Comparison of ENCODE assay signal across 13 cellular contexts in genomic region chr2:238897122-238897880, GRCh38. TPM values are rescaled to one million over a fixed set of nuclear protein-coding genes. Genes with fewer than 3 reads are reported as not detected.
DNase-seq lines count a peak whose midpoint lies in the region; ATAC-seq and TF ChIP-seq lines count a peak whose summit lies in the region.
"Had no signal": no experiment of that assay in that cellular context is flagged by ENCODE, and none has a peak within 500 bp of the region (broad histone marks: within the 10 kb centered on the region; RNA-seq: fewer than 3 reads in every experiment).

No MANE protein-coding gene starts in this region.

- H3K4me3 Mint-ChIP-seq in MCF 10A (ENCODE audit: unreplicated experiment), result no peak overlapping the region

- peaks cover 10% of the 10 kb centered on the region for H3K79me2 ChIP-seq in mammary epithelial cell (ENCODE audit: insufficient read depth, low read length)

- H3K27me3 ChIP-seq in mammary epithelial cell (ENCODE audit: insufficient read depth, low read length) (no peaks in the 10 kb centered on the region), right lobe of liver (no peaks in the 10 kb centered on the region), prostate gland (replicated peaks; ENCODE audit: insufficient read depth) (no peaks in the 10 kb centered on the region), vagina (no peaks in the 10 kb centered on the region), thyroid gland (no peaks in the 10 kb centered on the region)

- H3K4me1 ChIP-seq in mammary epithelial cell (ENCODE audit: insufficient read depth, low read length) (no peaks in the 10 kb centered on the region), right lobe of liver (no peaks in the 10 kb centered on the region), prostate gland (replicated peaks) (peaks cover 7% of the 10 kb centered on the region), vagina (peaks cover 78% of the 10 kb centered on the region), thyroid gland (no peaks in the 10 kb centered on the region)
- H3K4me1 ChIP-seq: HAP-1 had no signal

- in situ Hi-C loops in mammary epithelial cell (cut with MboI; ENCODE audit: low sequenced_read_pairs in 2 of 2), result no loop called here

- TF ChIP-seq POLR2A in right lobe of liver (IDR thresholded peaks at IDR 0.05) (no peak), prostate gland (IDR thresholded peaks at IDR 0.05) (no peak), vagina (IDR thresholded peaks at IDR 0.05) (no peak), thyroid gland (IDR thresholded peaks at IDR 0.05) (no peak)

- no peaks in the 10 kb centered on the region for H3K9me3 ChIP-seq in mammary epithelial cell (replicated peaks; ENCODE audit: insufficient read depth, low read length)
- no peaks in the 10 kb centered on the region for H3K9me3 ChIP-seq in right lobe of liver
- H3K9me3 ChIP-seq in prostate gland, result no peaks in the 10 kb centered on the region
- H3K9me3 ChIP-seq in vagina, result no peaks in the 10 kb centered on the region
- no peaks in the 10 kb centered on the region for H3K9me3 ChIP-seq in thyroid gland
- H3K9me3 ChIP-seq: HAP-1 had no signal

- H3K27ac Mint-ChIP-seq in MCF 10A (ENCODE audit: low read depth, unreplicated experiment), result peak overlapping the region; percentile 65

- H4K20me1 ChIP-seq in mammary epithelial cell (ENCODE audit: insufficient read depth, low read length), result no peaks in the 10 kb centered on the region

- WGBS in mammary epithelial cell (ENCODE audit: low coverage, missing lambda C conversion rate), result 93% methylated on average over 14 of the region's 19 CpGs
- WGBS in right lobe of liver (ENCODE audit: insufficient coverage, low coverage, low lambda C conversion rate, missing lambda C conversion rate), result 58% methylated on average over 9 of the region's 19 CpGs
- 86% methylated on average over 19 of the region's 19 CpGs for WGBS in prostate gland
- WGBS in thyroid gland, 2 donors, result 79 to 85% methylated on average over 13 to 17 of the region's 19 CpGs

- CTCF ChIA-PET in MCF 10A (lab: Yijun Ruan, JAX), result interaction anchor here (0.6 kb wide), 2 partner anchors 8 to 95 kb away, joined by 3 to 4 read pairs; no protein-coding TSS in a partner anchor
- CTCF ChIA-PET in mammary epithelial cell (lab: Charles Lee; ENCODE audit: low non-redundant PET), result interaction anchor here (0.6 kb wide), 1 partner anchor 1474 kb away, joined by 7 read pairs; no protein-coding TSS in a partner anchor

- BruUV-seq in MCF 10A (replicated peaks; lab: Mats Ljungman, UMichigan) (no TSS peak), mammary epithelial cell (replicated peaks; lab: Mats Ljungman, UMichigan) (no TSS peak)

- dilution Hi-C loops in mammary epithelial cell (cut with HindIII; ENCODE audit: low sequenced_read_pairs), result loop anchor here (5.0 kb wide), 1 partner anchor 85 kb away; no protein-coding TSS in a partner anchor

- H3K36me3 ChIP-seq in mammary epithelial cell (ENCODE audit: insufficient read depth, low read length) (no peaks in the 10 kb centered on the region), right lobe of liver (no peaks in the 10 kb centered on the region), prostate gland (no peaks in the 10 kb centered on the region), vagina (no peaks in the 10 kb centered on the region), thyroid gland (no peaks in the 10 kb centered on the region)
- H3K36me3 ChIP-seq: HAP-1 had no signal

- TF ChIP-seq CTCF in MCF 10A (IDR thresholded peaks at IDR 0.05; ENCODE audit: unreplicated experiment) (no peak), mammary epithelial cell (conservative IDR thresholded peaks at IDR 0.05 in 1 of 2, IDR thresholded peaks at IDR 0.05 in 1 of 2; ENCODE audit: extremely low read depth in 1 of 2, insufficient read depth in 1 of 2, low read depth in 1 of 2, low read length in 2 of 2) (no peak), right lobe of liver (IDR thresholded peaks at IDR 0.05) (no peak), prostate gland (IDR thresholded peaks at IDR 0.05) (no peak), vagina (IDR thresholded peaks at IDR 0.05) (no peak), thyroid gland (IDR thresholded peaks at IDR 0.05) (no peak)

- H2AFZ ChIP-seq in mammary epithelial cell (ENCODE audit: low read depth, low read length), result no peak overlapping the region

- intact Hi-C loops in MCF 10A (cut with micrococcal nuclease), result no loop called here
- intact Hi-C loops in mammary epithelial cell (cut with micrococcal nuclease), result no loop called here
- intact Hi-C loops in right lobe of liver (cut with DNase I), result no loop called here
- intact Hi-C loops in prostate gland (cut with DNase I), result no loop called here
- intact Hi-C loops in vagina (cut with DNase I), result no loop called here
- intact Hi-C loops in thyroid gland (cut with DNase I), result no loop called here

- H3K9ac ChIP-seq in mammary epithelial cell (ENCODE audit: insufficient read depth, low read length), result no peak overlapping the region

- no peaks in the 10 kb centered on the region for H3K27me3 Mint-ChIP-seq in MCF 10A (ENCODE audit: insufficient read depth, unreplicated experiment)

- H3K4me1 Mint-ChIP-seq in MCF 10A (ENCODE audit: insufficient read depth, unreplicated experiment), result peaks cover 22% of the 10 kb centered on the region

- H3K4me2 ChIP-seq in mammary epithelial cell (ENCODE audit: insufficient read depth, low read depth, low read length), result no peak overlapping the region

- no peak for ATAC-seq in right lobe of liver

- no peaks in the 10 kb centered on the region for H3K9me3 Mint-ChIP-seq in MCF 10A (ENCODE audit: unreplicated experiment)

- POLR2A ChIA-PET in MCF 10A (lab: Yijun Ruan, JAX), result no interaction called here

- H3K4me3 ChIP-seq in mammary epithelial cell (replicated peaks in 1 of 3; ENCODE audit: insufficient read depth in 1 of 3, low read depth in 2 of 3, low read length in 3 of 3), result no peak overlapping the region
- no peak overlapping the region for H3K4me3 ChIP-seq in right lobe of liver
- no peak overlapping the region for H3K4me3 ChIP-seq in prostate gland
- H3K4me3 ChIP-seq in vagina, result no peak overlapping the region
- no peak overlapping the region for H3K4me3 ChIP-seq in thyroid gland (replicated peaks in 1 of 3)
- H3K4me3 ChIP-seq: HAP-1 had no signal

- H3K36me3 Mint-ChIP-seq in MCF 10A (ENCODE audit: insufficient read depth, unreplicated experiment), result peaks cover 17% of the 10 kb centered on the region

- H3K27ac ChIP-seq in mammary epithelial cell (ENCODE audit: insufficient read depth, low read depth, low read length) (no peak overlapping the region), right lobe of liver (no peak overlapping the region), prostate gland (peak overlapping the region; percentile 46 to 51), vagina (peak overlapping the region; percentile 87), thyroid gland (no peak overlapping the region)
- H3K27ac ChIP-seq: 22Rv1, C4-2B had no signal

- DNase-seq in MCF 10A (ENCODE audit: unreplicated experiment) (no peak), mammary epithelial cell (no peak), right lobe of liver (peak in 2 of 3 donors; percentile 39 to 42), prostate gland (ENCODE audit: low spot score) (no peak), vagina (ENCODE audit: extremely low spot score in 2 of 2) (no peak), H4 (ENCODE audit: low spot score) (no peak), thyroid gland (no peak), germinal center (ENCODE audit: low spot score) (no peak)
- DNase-seq: NCI-H1436 treated with DMSO at 0.1 percent for 48 hours, NCI-H2081 treated with DMSO at 0.1 percent for 48 hours had no signal

RNA-seq across cellular contexts. Expression of gene TWIST2, which starts 49.4 kb away (rescaled TPM):
- total RNA-seq in MCF 10A (2022) (30.2 and 31.6 TPM in 2 replicates), mammary epithelial cell (10 to 100 TPM in 1 of 2 donors, under 1 TPM in 1; 0.83 to 17.6 TPM), right lobe of liver (under 1 TPM in 3 of 6 experiments, not detected in 3; 0.15 to 0.56 (median 0.18) TPM), prostate gland (10 to 100 TPM; 23.5 to 52.9 TPM), vagina (214 TPM), thyroid gland (10 to 100 TPM; 10.4 to 30.1 (median 20.8) TPM)
- polyA plus RNA-seq in mammary epithelial cell, result 23.2 TPM
- 2.3 TPM for polyA minus RNA-seq in mammary epithelial cell
- total RNA-seq in H4 (2014; rRNA removed; shearing (Covaris generic)), result 25.6 and 26.8 TPM in 2 replicates

Comparison
In these comparisons a context has a peak if more than half of its experiments do, and no peak if none do; other contexts are left out.
1. DNase-seq: peak in right lobe of liver (2 of 3); none in MCF 10A (single experiment), mammary epithelial cell (single experiment), prostate gland (single experiment), vagina (0 of 2), H4 (single experiment), thyroid gland (0 of 2) and germinal center (single experiment).
2. H3K27ac ChIP-seq: peak in prostate gland (2 of 2) and vagina (single experiment); none in mammary epithelial cell (single experiment), right lobe of liver (0 of 3) and thyroid gland (0 of 3).